ENCODE assay signal across 8 cellular contexts in genomic region chr4:153759407-153760226, GRCh38. TPM values are rescaled to one million over a fixed set of nuclear protein-coding genes. Genes with fewer than 3 reads are reported as not detected.
DNase-seq lines count a peak whose midpoint lies in the region; ATAC-seq, FAIRE-seq and TF ChIP-seq lines count a peak whose summit lies in the region.

Gene RNF175, minus strand, starts transcription at chr4:153760024. Its CDS starts 162 bp downstream, at chr4:153759862.

- no peak within 1 kb of the TSS for H3K27ac ChIP-seq in stomach

- H3K4me3 ChIP-seq in bronchial epithelial cell (ENCODE audit: low read depth, low read length) (peak within 1 kb of the TSS; percentile 38), stomach (peak within 1 kb of the TSS; percentile 45 to 61 (median 58))

- WGBS in stomach, 5 donors = 6 to 19% (median 10%) methylated on average over 39 to 71 of the region's 74 CpGs

- intact Hi-C loops in stomach (cut with DNase I; ENCODE audit: low total_unique reads) = no loop called here

- TF ChIP-seq CTCF in bronchial epithelial cell (IDR thresholded peaks at IDR 0.05; ENCODE audit: insufficient read depth, low read length, severe bottlenecking) (no peak), stomach (IDR thresholded peaks at IDR 0.05) (no peak)

- peaks cover 10% of the 10 kb centered on the region for H3K27me3 ChIP-seq in bronchial epithelial cell (ENCODE audit: control insufficient read depth, insufficient read depth, low read length)
- H3K27me3 ChIP-seq in stomach = peaks cover 0 to 50% (median 31%) of the 10 kb centered on the region in 3 donors

- FAIRE-seq in bronchial epithelial cell (lab: Jason Lieb, UNC) = no peak

- no peaks in the 10 kb centered on the region for H3K9me3 ChIP-seq in stomach

- H3K36me3 ChIP-seq in bronchial epithelial cell (ENCODE audit: control insufficient read depth, insufficient read depth, low read length) (no peaks in the 10 kb centered on the region), stomach (no peaks in the 10 kb centered on the region)

- H3K4me1 ChIP-seq in stomach = peaks cover 0 to 14% (median 12%) of the 10 kb centered on the region in 4 donors

- TF ChIP-seq EP300 in stomach (IDR thresholded peaks at IDR 0.05) = no peak

- no peak for TF ChIP-seq POLR2A in stomach (IDR thresholded peaks at IDR 0.05)

- ATAC-seq in left lobe of liver = peak; percentile 58
- ATAC-seq in GM21526 (IDR thresholded peaks at IDR 0.05; ENCODE audit: low FRiP score, unreplicated experiment) = no peak

- DNase-seq in stimulated activated CD4-positive, alpha-beta T cell treated with anti-CD3 and anti-CD28 coated beads, Interleukin-12 subunit alpha, Interleukin-12 subunit beta, amount 100 ng/mL, for 4 hours = peak; percentile 27
- no peak for DNase-seq in stimulated activated CD4-positive, alpha-beta T cell treated with anti-CD3 and anti-CD28 coated beads, Interleukin-4, amount 100 ng/mL, for 24 hours
- DNase-seq in bronchial epithelial cell (ENCODE audit: low read depth) (no peak), left lobe of liver (ENCODE audit: low spot score) (no peak), stomach (no peak), NCI-H1048 (lab: John Stamatoyannopoulos, UW) (no peak), SIG-M5 treated with dmso at 0.1 percent for 504 hours (lab: John Stamatoyannopoulos, UW; ENCODE audit: unreplicated experiment) (no peak)

RNA-seq across cellular contexts. Expression of gene RNF175, which starts in this region (rescaled TPM):
- total RNA-seq in bronchial epithelial cell = under 0.01 TPM in 1 of 2 replicates, not detected in the other
- total RNA-seq in left lobe of liver = not detected
- 1 to 10 TPM in 1 of 5 donors, not detected in 4; 1.3 TPM for total RNA-seq in stomach
- not detected for polyA plus RNA-seq in stomach

Comparison
In these comparisons a context has a peak if more than half of its experiments do, and no peak if none do; other contexts are left out.
1. Peak in ATAC-seq in left lobe of liver; RNA of the gene not detected or under 1 TPM.